8 cellular contexts compared by ENCODE assay signal in the genomic region with DNA sequence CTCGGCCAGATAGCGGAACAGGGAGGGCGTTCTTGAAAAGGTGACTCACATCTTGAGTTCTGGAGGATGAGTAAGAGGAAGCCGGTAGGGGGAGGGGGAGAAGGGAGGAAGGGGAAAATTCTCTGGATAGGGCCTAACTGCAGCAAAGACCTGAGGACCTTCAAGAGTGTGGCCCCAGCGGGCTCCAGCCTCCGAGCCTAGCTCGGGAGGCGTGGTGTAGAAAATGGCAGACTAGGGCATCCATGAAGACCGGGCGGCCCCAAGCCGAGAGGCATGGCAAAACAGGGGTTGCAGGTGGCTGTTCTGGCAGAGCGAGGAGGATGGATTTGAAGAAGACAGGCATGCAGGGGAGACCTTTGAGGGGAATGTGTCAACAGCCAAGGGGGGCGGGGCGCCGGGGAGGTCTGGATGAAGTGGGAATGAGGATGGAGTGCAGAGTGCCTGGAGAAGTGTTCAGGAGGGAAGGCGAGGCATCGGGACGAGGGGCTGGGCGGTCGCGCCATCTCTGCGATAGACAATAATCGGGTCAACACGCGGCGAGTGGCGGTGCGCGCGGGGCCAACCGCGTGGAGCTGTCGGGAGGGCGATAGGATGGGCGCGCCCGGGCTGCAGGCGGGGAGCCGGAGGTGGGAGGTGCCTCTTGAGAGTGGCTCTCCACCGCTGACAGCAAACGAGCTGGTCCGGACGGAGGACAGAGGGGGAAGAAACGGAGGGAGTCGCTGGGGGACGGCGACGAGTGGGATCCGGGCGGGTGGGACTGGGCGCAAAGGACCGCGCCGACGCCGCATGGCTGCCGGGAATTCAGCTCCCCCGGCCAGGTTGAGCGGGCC. TPM values are rescaled to one million over a fixed set of nuclear protein-coding genes. Genes with fewer than 3 reads are reported as not detected.
DNase-seq lines count a peak whose midpoint lies in the region; ATAC-seq and TF ChIP-seq lines count a peak whose summit lies in the region.

No MANE protein-coding gene starts in this region.

- H3K4me3 ChIP-seq in endodermal cell (ENCODE audit: low read length), result peak overlapping the region; percentile 78

- TF ChIP-seq CTCF in GM10266 (IDR thresholded peaks at IDR 0.05; ENCODE audit: control insufficient read depth, insufficient read depth, low read depth, missing control alignments) (no peak), endodermal cell (conservative IDR thresholded peaks at IDR 0.05) (no peak), mesothelial cell of epicardium (IDR thresholded peaks at IDR 0.05; ENCODE audit: unreplicated experiment) (no peak)

- H3K9me3 ChIP-seq in endodermal cell (ENCODE audit: control insufficient read depth, low read length), result no peaks in the 10 kb centered on the region

- H3K4me1 Mint-ChIP-seq in endodermal cell (peaks cover 15% of the 10 kb centered on the region), mesothelial cell of epicardium (peaks cover 25% of the 10 kb centered on the region)

- DNase-seq in GM10266 (ENCODE audit: extremely low spot score) (peak; percentile 68), NCI-H460 (ENCODE audit: extremely low read depth, low read depth) (peak; percentile 79), endodermal cell (peak; percentile 88), mesothelial cell of epicardium (ENCODE audit: low spot score in 2 of 2, unreplicated experiment in 2 of 2) (peak; percentile 42 to 57), inferior parietal cortex (ENCODE audit: extremely low spot score) (no peak)
- peak; percentile 14 to 23 for DNase-seq in activated CD8-positive, alpha-beta memory T cell treated with anti-CD3 and anti-CD28 coated beads for 4 hours (ENCODE audit: low read depth in 2 of 2)
- peak; percentile 26 to 49 for DNase-seq in stimulated activated CD8-positive, alpha-beta memory T cell treated with anti-CD3 and anti-CD28 coated beads, Interleukin-7, amount 100 ng/mL, for 48 hours (ENCODE audit: extremely low read depth in 1 of 2, low read depth in 1 of 2)

- no peak for ATAC-seq in GM18858 (IDR thresholded peaks at IDR 0.05; ENCODE audit: unreplicated experiment)

- peaks cover 39% of the 10 kb centered on the region for H3K27me3 ChIP-seq in endodermal cell (ENCODE audit: control insufficient read depth, insufficient read depth, low read length, poor library complexity, severe bottlenecking)

- no peaks in the 10 kb centered on the region for H3K36me3 ChIP-seq in endodermal cell (ENCODE audit: control insufficient read depth, insufficient read depth, low read length)

- peaks cover under 1% of the 10 kb centered on the region for H3K4me1 ChIP-seq in endodermal cell (ENCODE audit: control insufficient read depth, insufficient read depth, low read length)

- H3K36me3 Mint-ChIP-seq in endodermal cell (ENCODE audit: low read depth) (no peaks in the 10 kb centered on the region), mesothelial cell of epicardium (no peaks in the 10 kb centered on the region)

- no peak overlapping the region for H3K27ac ChIP-seq in endodermal cell (ENCODE audit: low read depth, low read length)

- WGBS in endodermal cell (ENCODE audit: insufficient coverage in 1 of 2, insufficient read length in 1 of 2), 2 experiments, result 4 to 7% methylated on average over 25 to 59 of the region's 59 CpGs

- H3K9ac ChIP-seq in endodermal cell (ENCODE audit: extremely low read depth, low read length, poor library complexity, severe bottlenecking), result no peak overlapping the region

- H3K27me3 Mint-ChIP-seq in endodermal cell (ENCODE audit: insufficient read depth), result peaks cover 57% of the 10 kb centered on the region
- peaks cover 36% of the 10 kb centered on the region for H3K27me3 Mint-ChIP-seq in mesothelial cell of epicardium (ENCODE audit: low read depth)

- H3K9me3 Mint-ChIP-seq in endodermal cell, result peaks cover 10% of the 10 kb centered on the region
- H3K9me3 Mint-ChIP-seq in mesothelial cell of epicardium, result no peaks in the 10 kb centered on the region

- H3K27ac Mint-ChIP-seq in endodermal cell (peak overlapping the region; percentile 52), mesothelial cell of epicardium (peak overlapping the region; percentile 67)

- H3K4me3 Mint-ChIP-seq in endodermal cell (peak overlapping the region; percentile 68), mesothelial cell of epicardium (peak overlapping the region; percentile 75)

RNA-seq across cellular contexts. Expression of gene CREB3L1, which starts 40.0 kb away (rescaled TPM):
- 0.12 and 1.7 TPM in 2 replicates for total RNA-seq in NCI-H460 (2014; rRNA removed; shearing (Covaris generic))
- polyA plus RNA-seq in NCI-H460 (2014; cell fraction: nucleus; rRNA removed), result not detected in 2 replicates
- total RNA-seq in endodermal cell, result 1 to 10 TPM; 8.8 to 9.9 TPM
- 6.6 TPM for polyA plus RNA-seq in endodermal cell (2013, experiment 1 of 2)
- polyA plus RNA-seq in endodermal cell (2013, experiment 2 of 2), result 7.5 TPM
- 34.5 to 43.0 TPM (median 36.3 TPM) in 3 replicates for total RNA-seq in mesothelial cell of epicardium
